8 cellular contexts compared by ENCODE assay signal in genomic region chr5:32232441-32233219, GRCh38. TPM values are rescaled to one million over a fixed set of nuclear protein-coding genes. Genes with fewer than 3 reads are reported as not detected.
A peak's percentile ranks its signal among the peaks of the same experiment; 100 is the strongest.
DNase-seq lines count a peak whose midpoint lies in the region; ATAC-seq and TF ChIP-seq lines count a peak whose summit lies in the region.

No MANE protein-coding gene starts in this region.

- H3K27me3 ChIP-seq in HUES64 (ENCODE audit: insufficient read depth, low read length): no peaks in the 10 kb centered on the region
- H3K27me3 ChIP-seq in OCI-LY1 (ENCODE audit: insufficient read depth, low read length): no peaks in the 10 kb centered on the region
- H3K27me3 ChIP-seq in esophagus (ENCODE audit: control insufficient read depth in 1 of 2, insufficient read depth in 2 of 2, low read length in 2 of 2): no peaks in the 10 kb centered on the region

- H3K4me2 ChIP-seq in OCI-LY1 (ENCODE audit: low read length): no peak overlapping the region

- no peak overlapping the region for H2AFZ ChIP-seq in OCI-LY1 (ENCODE audit: low read length)

- TF ChIP-seq CTCF in OCI-LY1 (IDR thresholded peaks at IDR 0.05; ENCODE audit: low read length): peak; percentile 90

- H3K4me1 ChIP-seq in HUES64 (ENCODE audit: insufficient read depth, low read length): no peaks in the 10 kb centered on the region
- H3K4me1 ChIP-seq in OCI-LY1 (ENCODE audit: insufficient read depth, low read length, severe bottlenecking): peaks cover 6% of the 10 kb centered on the region
- H3K4me1 ChIP-seq in esophagus (ENCODE audit: control insufficient read depth in 2 of 2, insufficient read depth in 2 of 2, low read length in 1 of 2): peaks cover 0 to 17% of the 10 kb centered on the region in 2 donors

- H3F3A ChIP-seq in OCI-LY1 (ENCODE audit: insufficient read depth, low read length): no peaks in the 10 kb centered on the region

- H4K20me1 ChIP-seq in OCI-LY1 (ENCODE audit: insufficient read depth, low read length): no peaks in the 10 kb centered on the region

- H3K36me3 ChIP-seq in HUES64 (ENCODE audit: insufficient read depth, low read length) (peaks cover 79% of the 10 kb centered on the region), OCI-LY1 (ENCODE audit: insufficient read depth, low read length) (peaks cover 79% of the 10 kb centered on the region), esophagus (ENCODE audit: control insufficient read depth in 2 of 2, insufficient read depth in 2 of 2, low read length in 1 of 2) (peaks cover 0 to 14% of the 10 kb centered on the region in 2 donors)

- H3K9me2 ChIP-seq in OCI-LY1 (ENCODE audit: low read depth, low read length): no peaks in the 10 kb centered on the region

- H3K79me2 ChIP-seq in OCI-LY1 (ENCODE audit: insufficient read depth, low read length): no peaks in the 10 kb centered on the region

- no peak overlapping the region for H3K4me3 ChIP-seq in HUES64 (ENCODE audit: low read length)
- H3K4me3 ChIP-seq in OCI-LY1 (ENCODE audit: low read depth, low read length, poor library complexity, severe bottlenecking): no peak overlapping the region
- no peak overlapping the region for H3K4me3 ChIP-seq in esophagus (ENCODE audit: low read depth in 1 of 2, low read length in 2 of 2)

- H3K27ac ChIP-seq in HUES64 (ENCODE audit: low read depth, low read length) (0 out of 2 replicates have a peak overlapping the region, but pooled peaks have one; percentile 1), OCI-LY1 (ENCODE audit: low read depth, low read length, poor library complexity, severe bottlenecking) (no peak overlapping the region), esophagus (ENCODE audit: low read depth in 2 of 2, low read length in 1 of 2) (peak overlapping the region; percentile 22 to 74)

- no peak overlapping the region for H3K9ac ChIP-seq in HUES64 (ENCODE audit: low read depth, low read length)
- no peak overlapping the region for H3K9ac ChIP-seq in OCI-LY1 (ENCODE audit: low read length)

- WGBS in HUES64: 89% methylated on average over 11 of the region's 11 CpGs
- 31 to 41% methylated on average over 11 of the region's 11 CpGs for WGBS in esophagus, 2 donors

- DNase-seq in D341Med (ENCODE audit: low spot score) (peak; percentile 78), activated T-cell treated with anti-CD3 and anti-CD28 coated beads for 4 hours (peak; percentile 62), myocyte (ENCODE audit: low read depth) (peak; percentile 73)
- peak; percentile 57 for DNase-seq in stimulated activated CD8-positive, alpha-beta memory T cell treated with anti-CD3 and anti-CD28 coated beads, Interleukin-7, amount 100 ng/mL, for 24 hours (ENCODE audit: low read depth)

- peak; percentile 93 for ATAC-seq in GM21390 (IDR thresholded peaks at IDR 0.05; ENCODE audit: unreplicated experiment)

- H3K9me3 ChIP-seq in HUES64 (ENCODE audit: insufficient read depth, low read depth, low read length): no peaks in the 10 kb centered on the region
- H3K9me3 ChIP-seq in OCI-LY1 (ENCODE audit: low read length): no peaks in the 10 kb centered on the region
- no peaks in the 10 kb centered on the region for H3K9me3 ChIP-seq in esophagus (ENCODE audit: control insufficient read depth in 2 of 2, insufficient read depth in 1 of 2, low read depth in 1 of 2, low read length in 1 of 2)

RNA-seq across cellular contexts. Expression of gene GOLPH3, which starts 58.5 kb away (rescaled TPM):
- polyA plus RNA-seq in HUES64 (2013, experiment 1 of 2): 70.5 TPM
- 67.3 TPM for polyA plus RNA-seq in HUES64 (2013, experiment 2 of 2)
- polyA plus RNA-seq in esophagus: 10 to 100 TPM; 31.9 to 34.9 TPM
- total RNA-seq in myocyte: 48.0 and 53.8 TPM in 2 replicates
- polyA plus RNA-seq in myocyte (2012): 51.9 TPM
